In the genomic region with DNA sequence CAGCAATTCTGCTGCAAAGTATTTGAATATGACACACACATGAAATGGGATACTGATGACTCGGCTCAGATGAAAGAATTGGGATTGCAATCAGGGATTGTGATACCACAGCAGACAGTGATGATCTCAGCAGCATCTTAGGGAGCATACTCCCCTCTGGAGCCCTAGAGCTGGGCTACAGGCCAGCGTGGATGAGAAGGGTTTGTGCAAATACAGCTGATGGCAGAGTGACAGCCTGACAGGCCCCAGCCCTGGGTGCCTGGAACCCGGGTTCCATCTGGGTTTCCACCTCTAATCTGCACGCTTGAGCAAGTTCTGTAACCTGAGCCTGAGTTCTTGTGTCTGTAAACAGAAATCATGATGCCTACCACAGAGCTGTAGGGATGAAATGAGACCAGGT, we compare ENCODE assay signal across 12 cellular contexts.
DNase-seq lines count a peak whose midpoint lies in the region; ATAC-seq and TF ChIP-seq lines count a peak whose summit lies in the region.
"Had no signal": no experiment of that assay in that cellular context is flagged by ENCODE, and none has a peak within 500 bp of the region (broad histone marks: within the 10 kb centered on the region; RNA-seq: fewer than 3 reads in every experiment).

No MANE protein-coding gene starts in this region.

- ATAC-seq in foreskin keratinocyte, result peak; percentile 76
- no peak for ATAC-seq in GM21360 (IDR thresholded peaks at IDR 0.05; ENCODE audit: unreplicated experiment)
- ATAC-seq in GM19023 (IDR thresholded peaks at IDR 0.05; ENCODE audit: unreplicated experiment), result no peak
- ATAC-seq in body of pancreas, result no peak
- ATAC-seq: esophagus mucosa, HCT116 had no signal

- H3K27ac ChIP-seq in foreskin keratinocyte, result no peak overlapping the region
- no peak overlapping the region for H3K27ac ChIP-seq in body of pancreas

- 32 to 41% methylated on average over 4 of the region's 4 CpGs for WGBS in body of pancreas, 2 donors

- no peak for TF ChIP-seq CTCF in foreskin keratinocyte (conservative IDR thresholded peaks at IDR 0.05)
- TF ChIP-seq CTCF in body of pancreas (IDR thresholded peaks at IDR 0.05), result no peak

- H3K27me3 ChIP-seq in foreskin keratinocyte (no peaks in the 10 kb centered on the region), body of pancreas (no peaks in the 10 kb centered on the region)

- no peaks in the 10 kb centered on the region for H3K9me3 ChIP-seq in body of pancreas

- intact Hi-C loops in body of pancreas (cut with DNase I), result no loop called here

- no peak for TF ChIP-seq POLR2A in body of pancreas (IDR thresholded peaks at IDR 0.05)

- H3K4me1 ChIP-seq in foreskin keratinocyte (no peaks in the 10 kb centered on the region), body of pancreas (peaks cover 24% of the 10 kb centered on the region)

- no peak overlapping the region for H3K4me3 ChIP-seq in body of pancreas

- H3K36me3 ChIP-seq in body of pancreas (replicated peaks in 1 of 2; ENCODE audit: insufficient read depth in 1 of 2, low read depth in 2 of 2), result no peaks in the 10 kb centered on the region

- DNase-seq in ELR (ENCODE audit: low read depth) (peak; percentile 59), NCI-H2029 treated with DMSO at 0.1 percent for 48 hours (lab: John Stamatoyannopoulos, UW) (peak; percentile 88), NCI-H82 (lab: John Stamatoyannopoulos, UW) (peak; percentile 67), foreskin keratinocyte (peak in 1 of 2 donors; percentile 23), kidney glomerular epithelial cell (lab: John Stamatoyannopoulos, UW) (no peak), body of pancreas (no peak)
- DNase-seq: NCI-H1930; stimulated activated naive CD4-positive, alpha-beta T cell had no signal

Comparison
In these comparisons a context has a peak if more than half of its experiments do, and no peak if none do; other contexts are left out.
1. DNase-seq: peak in ELR (single experiment), NCI-H2029 treated with DMSO at 0.1 percent for 48 hours (single experiment) and NCI-H82 (single experiment); none in kidney glomerular epithelial cell (single experiment) and body of pancreas (0 of 4).